1 cellular context compared by ENCODE assay signal in genomic region chr10:87621440-87621839, GRCh38. TPM values are rescaled to one million over a fixed set of nuclear protein-coding genes. Genes with fewer than 3 reads are reported as not detected.
"Had no signal": no experiment of that assay in that cellular context is flagged by ENCODE, and none has a peak within 500 bp of the region (broad histone marks: within the 10 kb centered on the region; RNA-seq: fewer than 3 reads in every experiment).

No MANE protein-coding gene starts in this region.

RNA-seq across cellular contexts. Expression of gene PAPSS2, which starts 38.2 kb away (rescaled TPM):
- total RNA-seq: G401 had no signal
